Comparison of ENCODE assay signal across 27 cellular contexts in genomic region chr2:155095613-155096012, GRCh38.
"Had no signal": no experiment of that assay in that cellular context is flagged by ENCODE, and none has a peak within 500 bp of the region (broad histone marks: within the 10 kb centered on the region; RNA-seq: fewer than 3 reads in every experiment).

No MANE protein-coding gene starts in this region.

- H3K9me3 Mint-ChIP-seq: nephron progenitor cell; stimulated activated memory B cell treated with anti-CD40 and anti-IgM and Interleukin-4, amounts not matched to agents 10 μg/mL and 1 μg/mL and 100 μg/mL, for 72 hours had no signal

- H3K4me1 Mint-ChIP-seq: immature natural killer cell; naive B cell; natural killer cell; stimulated activated memory B cell treated with anti-CD40 and anti-IgM and Interleukin-4, amounts not matched to agents 10 μg/mL and 1 μg/mL and 100 μg/mL, for 72 hours; stimulated activated naive CD8-positive, alpha-beta T cell treated with anti-CD3 and anti-CD28 coated beads, Interleukin-15, amount 100 ng/mL, for 72 hours had no signal

- H3K4me3 ChIP-seq: left lung, lower lobe of right lung, ovary, right atrium auricular region, right lobe of liver, smooth muscle cell, tibial nerve, uterus had no signal

- H3K27ac ChIP-seq: left lung, lower lobe of right lung, ovary, right atrium auricular region, right lobe of liver, tibial nerve, uterus had no signal

- H3K4me2 ChIP-seq: smooth muscle cell had no signal

- H3K9me3 ChIP-seq: left lung, lower lobe of right lung, ovary, right atrium auricular region, right lobe of liver, tibial nerve, uterus had no signal

- H3K27me3 Mint-ChIP-seq: naive B cell; progenitor cell of endocrine pancreas; stimulated activated memory B cell treated with anti-CD40 and anti-IgM and Interleukin-4, amounts not matched to agents 10 μg/mL and 1 μg/mL and 100 μg/mL, for 72 hours; stimulated activated naive CD8-positive, alpha-beta T cell treated with anti-CD3 and anti-CD28 coated beads, Interleukin-15, amount 100 ng/mL, for 72 hours; type B pancreatic cell had no signal

- FAIRE-seq: islet of Langerhans, kidney had no signal

- H3K27me3 ChIP-seq: left lung, right atrium auricular region, right lobe of liver, tibial nerve, uterus had no signal

- DNase-seq: immature natural killer cell; kidney; left colon; left lung; lower lobe of right lung; mammary epithelial cell; mesenchymal stem cell; naive B cell; natural killer cell; nephron progenitor cell; ovary; right lobe of liver; stimulated activated CD4-positive, alpha-beta T cell treated with anti-CD3 and anti-CD28 coated beads, Interleukin-1b, Interleukin-23, amount 100 ng/mL, for 48 hours; stimulated activated CD4-positive, alpha-beta T cell treated with anti-CD3 and anti-CD28 coated beads, Interleukin-2, amount 100 ng/mL, for 48 hours; stimulated activated CD4-positive, alpha-beta T cell treated with anti-CD3 and anti-CD28 coated beads, Interleukin-4, amount 100 ng/mL, for 4 hours; stimulated activated CD8-positive, alpha-beta memory T cell treated with anti-CD3 and anti-CD28 coated beads, Interleukin-4, amount 100 ng/mL, for 48 hours; stimulated activated naive CD4-positive, alpha-beta T cell treated with Interleukin-2 at 50 U/mL for 16 hours; stimulated activated naive CD8-positive, alpha-beta T cell treated with anti-CD3 and anti-CD28 coated beads, Interleukin-15, amount 100 ng/mL, for 72 hours; substantia nigra; uterus had no signal

- ATAC-seq: left colon; left lung; lower lobe of right lung; natural killer cell; right lobe of liver; stimulated activated memory B cell treated with anti-CD40 and anti-IgM and Interleukin-4, amounts not matched to agents 10 μg/mL and 1 μg/mL and 100 μg/mL, for 72 hours; stimulated activated naive CD8-positive, alpha-beta T cell treated with anti-CD3 and anti-CD28 coated beads, Interleukin-15, amount 100 ng/mL, for 72 hours had no signal

- H3K36me3 ChIP-seq: left lung, lower lobe of right lung, ovary, right atrium auricular region, right lobe of liver, tibial nerve, uterus had no signal

- H3K4me1 ChIP-seq: left lung, lower lobe of right lung, right atrium auricular region, right lobe of liver, tibial nerve, uterus had no signal

- H3K4me3 Mint-ChIP-seq: immature natural killer cell; naive B cell; natural killer cell; nephron progenitor cell; stimulated activated memory B cell treated with anti-CD40 and anti-IgM and Interleukin-4, amounts not matched to agents 10 μg/mL and 1 μg/mL and 100 μg/mL, for 72 hours; stimulated activated naive CD8-positive, alpha-beta T cell treated with anti-CD3 and anti-CD28 coated beads, Interleukin-15, amount 100 ng/mL, for 72 hours; type B pancreatic cell had no signal

- H3K36me3 Mint-ChIP-seq: immature natural killer cell; naive B cell; natural killer cell; stimulated activated memory B cell treated with anti-CD40 and anti-IgM and Interleukin-4, amounts not matched to agents 10 μg/mL and 1 μg/mL and 100 μg/mL, for 72 hours; type B pancreatic cell had no signal

- H3K27ac Mint-ChIP-seq: immature natural killer cell; naive B cell; natural killer cell; nephron progenitor cell; progenitor cell of endocrine pancreas; stimulated activated memory B cell treated with anti-CD40 and anti-IgM and Interleukin-4, amounts not matched to agents 10 μg/mL and 1 μg/mL and 100 μg/mL, for 72 hours; stimulated activated naive CD8-positive, alpha-beta T cell treated with anti-CD3 and anti-CD28 coated beads, Interleukin-15, amount 100 ng/mL, for 72 hours; type B pancreatic cell had no signal
